In genomic region chr11:93564895-93565294, GRCh38 we compare ENCODE assay signal across 19 cellular contexts. TPM values are rescaled to one million over a fixed set of nuclear protein-coding genes. Genes with fewer than 3 reads are reported as not detected.
DNase-seq lines count a peak whose midpoint lies in the region; ATAC-seq, FAIRE-seq and TF ChIP-seq lines count a peak whose summit lies in the region.
"Had no signal": no experiment of that assay in that cellular context is flagged by ENCODE, and none has a peak within 500 bp of the region (broad histone marks: within the 10 kb centered on the region; RNA-seq: fewer than 3 reads in every experiment).

No MANE protein-coding gene starts in this region.

- H3K27ac ChIP-seq in HepG2 (ENCODE audit: extremely low read length, insufficient read depth, low read length) (no peak overlapping the region), right lobe of liver (no peak overlapping the region), adrenal gland (no peak overlapping the region)

- WGBS in HepG2 (ENCODE audit: low lambda C conversion rate), result 2% methylated on average over 3 of the region's 3 CpGs
- WGBS in right lobe of liver (ENCODE audit: insufficient coverage, low coverage, low lambda C conversion rate, missing lambda C conversion rate), result 39% methylated on average over 3 of the region's 3 CpGs
- 22 to 45% (median 34%) methylated on average over 3 of the region's 3 CpGs for WGBS in adrenal gland, 4 donors

- FAIRE-seq in HepG2 (lab: Jason Lieb, UNC), result no peak
- FAIRE-seq: A204.1, D721Med, G401.6, GM12892, H1, HTR-8/SVneo had no signal

- H3K79me2 ChIP-seq in HepG2 (ENCODE audit: insufficient read depth, low read length), result no peaks in the 10 kb centered on the region

- intact Hi-C loops in HepG2 (cut with micrococcal nuclease; ENCODE audit: unreplicated experiment), result no loop called here
- intact Hi-C loops in right lobe of liver (cut with DNase I), result no loop called here
- intact Hi-C loops in adrenal gland (cut with DNase I), result no loop called here

- H3K4me2 ChIP-seq in HepG2 (ENCODE audit: low read depth, low read length), result no peak overlapping the region

- CTCF ChIA-PET in HepG2 (lab: Yijun Ruan, JAX; ENCODE audit: low intra/inter-chr PET ratio, low total read pairs) (no interaction called here), GM10248 (lab: Yijun Ruan, JAX) (interaction anchor here (1.2 to 1.4 kb wide), 2 partner anchors 10 to 16 kb away, joined by 3 to 4 read pairs; no protein-coding TSS in a partner anchor)

- DNase-seq in HepG2 (ENCODE audit: low spot score), result no peak
- DNase-seq in right lobe of liver, result no peak
- peak; percentile 43 for DNase-seq in NCI-H69 (lab: John Stamatoyannopoulos, UW)
- DNase-seq in adrenal gland, result peak; percentile 23 to 60 (median 32)
- DNase-seq in ACHN, result no peak
- no peak for DNase-seq in GM10248 (ENCODE audit: extremely low spot score)
- DNase-seq: CD8-positive, alpha-beta T cell; COR-L47; DMS153; DMS79 treated with DMSO at 0.1 percent for 48 hours; EL had no signal

- TF ChIP-seq CTCF in HepG2 (CRISPR knock-in tag; IDR thresholded peaks at IDR 0.05), result no peak
- TF ChIP-seq CTCF in right lobe of liver (IDR thresholded peaks at IDR 0.05), result no peak
- TF ChIP-seq CTCF in adrenal gland (IDR thresholded peaks at IDR 0.05), result no peak
- no peak for TF ChIP-seq CTCF in GM10248 (IDR thresholded peaks at IDR 0.05; ENCODE audit: control extremely low read depth, extremely low read depth, low read depth, missing control alignments)

- H3K4me3 ChIP-seq in HepG2 (replicated peaks in 1 of 3; ENCODE audit: insufficient read depth in 1 of 3, low read depth in 2 of 3, low read length in 3 of 3), result no peak overlapping the region
- H3K4me3 ChIP-seq in right lobe of liver, result no peak overlapping the region
- no peak overlapping the region for H3K4me3 ChIP-seq in adrenal gland

- no TSS peak for BruUV-seq in HepG2 (replicated peaks; lab: Mats Ljungman, UMichigan)

- no peak for TF ChIP-seq RAD21 in HepG2 (CRISPR knock-in tag; IDR thresholded peaks at IDR 0.05)

- no peak for ATAC-seq in HepG2
- no peak for ATAC-seq in right lobe of liver
- ATAC-seq in HG03571 (IDR thresholded peaks at IDR 0.05; ENCODE audit: unreplicated experiment), result no peak
- ATAC-seq: CD8-positive, alpha-beta T cell; HCT116 had no signal

- POLR2A ChIA-PET in HepG2 (lab: Yijun Ruan, JAX), result no interaction called here
- POLR2A ChIA-PET in GM10248 (lab: Yijun Ruan, JAX), result no interaction called here

- in situ Hi-C loops in HepG2 (cut with HindIII; ENCODE audit: extremely low pct_ligation_motif_present, low pct_unique_long_range_greater_than_20kb) (no loop called here), ACHN (cut with HindIII; ENCODE audit: low pct_ligation_motif_present, low pct_unique_long_range_greater_than_20kb, low sequenced_read_pairs) (no loop called here)

- no peak for TF ChIP-seq POLR2A in HepG2 (IDR thresholded peaks at IDR 0.05; ENCODE audit: insufficient read depth in 1 of 2, low read depth in 2 of 2, low read length in 2 of 2)
- TF ChIP-seq POLR2A in right lobe of liver (IDR thresholded peaks at IDR 0.05), result no peak
- TF ChIP-seq POLR2A in adrenal gland (IDR thresholded peaks at IDR 0.05), result no peak

- no peaks in the 10 kb centered on the region for H4K20me1 ChIP-seq in HepG2 (ENCODE audit: insufficient read depth, low read length)

- H3K27me3 ChIP-seq in HepG2 (ENCODE audit: control insufficient read depth in 1 of 2, insufficient read depth in 2 of 2, low read length in 2 of 2) (peaks cover 0 to 1% of the 10 kb centered on the region in 2 experiments; a peak in 1 of 5 replicates), right lobe of liver (no peaks in the 10 kb centered on the region), adrenal gland (no peaks in the 10 kb centered on the region)

- H3K9me3 ChIP-seq in HepG2 (ENCODE audit: low read length) (no peaks in the 10 kb centered on the region), right lobe of liver (no peaks in the 10 kb centered on the region), adrenal gland (replicated peaks in 1 of 3) (no peaks in the 10 kb centered on the region)

- H3K4me1 ChIP-seq in HepG2 (ENCODE audit: insufficient read depth, low read length), result peaks cover 29% of the 10 kb centered on the region
- H3K4me1 ChIP-seq in right lobe of liver, result peaks cover 0 to 30% (median 15%) of the 10 kb centered on the region in 4 donors
- H3K4me1 ChIP-seq in adrenal gland (replicated peaks in 1 of 2), result peaks cover 12 to 19% of the 10 kb centered on the region in 2 donors

- no peak overlapping the region for H3K9ac ChIP-seq in HepG2 (ENCODE audit: insufficient read depth, low read depth, low read length)

- H3K36me3 ChIP-seq in HepG2 (replicated peaks in 1 of 2; ENCODE audit: control insufficient read depth in 1 of 2, insufficient read depth in 2 of 2, low read length in 2 of 2) (no peaks in the 10 kb centered on the region), right lobe of liver (no peaks in the 10 kb centered on the region), adrenal gland (replicated peaks in 1 of 2) (no peaks in the 10 kb centered on the region)

- no peak overlapping the region for H2AFZ ChIP-seq in HepG2 (ENCODE audit: low read length)

- TF ChIP-seq EP300 in HepG2 (IDR thresholded peaks at IDR 0.05; ENCODE audit: low read depth in 2 of 2, low read length in 2 of 2) (no peak), HepG2 (CRISPR knock-in tag; IDR thresholded peaks at IDR 0.05; ENCODE audit: borderline replicate concordance) (no peak)

TF ChIP-seq in HepG2, 621 proteins besides CTCF, POLR2A, EP300 and RAD21:
- TF ChIP-seq HNF4G (IDR thresholded peaks at IDR 0.05; ENCODE audit: borderline replicate concordance, low read depth, low read length) (peak; percentile 17; the same call in 1 of the 2 replicates), HNF4G (CRISPR knock-in tag; IDR thresholded peaks at IDR 0.05; ENCODE audit: borderline replicate concordance, low read depth) (no peak), ATM (IDR thresholded peaks at IDR 0.05; ENCODE audit: borderline replicate concordance) (no peak)
TF ChIP-seq in HepG2: peak in this region for 1.

RNA-seq across cellular contexts. Expression of gene SMCO4, which starts 21.7 kb away (rescaled TPM):
- total RNA-seq in HepG2 (2016; rRNA removed; fragmentation: Illumina TruSeq; extraction: Trizol), result 26.8 and 28.5 TPM in 2 replicates
- total RNA-seq in HepG2 (2016; cell fraction: cytosol; rRNA removed; fragmentation: Illumina TruSeq; extraction: Trizol; ENCODE audit: low read depth), result 32.8 and 44.9 TPM in 2 replicates
- 24.0 and 27.8 TPM in 2 replicates for total RNA-seq in HepG2 (2016; cell fraction: insoluble cytoplasmic fraction; rRNA removed; fragmentation: Illumina TruSeq; extraction: Trizol)
- 39.9 and 58.1 TPM in 2 replicates for total RNA-seq in HepG2 (2016; cell fraction: membrane; rRNA removed; fragmentation: Illumina TruSeq; extraction: Trizol)
- total RNA-seq in HepG2 (2016; cell fraction: nucleus; rRNA removed; fragmentation: Illumina TruSeq; extraction: Trizol), result 9.4 and 14.7 TPM in 2 replicates
- polyA plus RNA-seq in HepG2 (2011; rRNA removed), result 10.6 and 11.7 TPM in 2 replicates
- polyA plus RNA-seq in HepG2 (2011; cell fraction: cytosol; rRNA removed), result 8.0 and 8.3 TPM in 2 replicates
- polyA plus RNA-seq in HepG2 (2011; cell fraction: nucleus; rRNA removed), result 7.7 and 10.0 TPM in 2 replicates
- 19.1 and 21.9 TPM in 2 replicates for polyA plus RNA-seq in HepG2 (2012)
- 45.6 and 73.6 TPM in 2 replicates for polyA plus RNA-seq in HepG2 (2016; cell fraction: cytosol; fragmentation: Illumina TruSeq; extraction: Trizol; ENCODE audit: low read depth)
- 34.5 and 47.2 TPM in 2 replicates for polyA plus RNA-seq in HepG2 (2016; cell fraction: insoluble cytoplasmic fraction; fragmentation: Illumina TruSeq; extraction: Trizol; ENCODE audit: low read depth)
- 48.5 and 75.7 TPM in 2 replicates for polyA plus RNA-seq in HepG2 (2016; cell fraction: membrane; fragmentation: Illumina TruSeq; extraction: Trizol; ENCODE audit: low read depth)
- polyA plus RNA-seq in HepG2 (2016; cell fraction: nucleus; fragmentation: Illumina TruSeq; extraction: Trizol; ENCODE audit: insufficient read depth, low read depth), result 26.9 and 36.1 TPM in 2 replicates
- 1.9 and 16.7 TPM in 2 replicates for polyA minus RNA-seq in HepG2 (2011; rRNA and poly(A)+ RNA removed; ENCODE audit: low replicate concordance)
- polyA minus RNA-seq in HepG2 (2011; cell fraction: cytosol; rRNA and poly(A)+ RNA removed), result 3.5 TPM in 1 of 2 replicates, not detected in the other
- polyA minus RNA-seq in HepG2 (2011; cell fraction: nucleus; rRNA and poly(A)+ RNA removed), result 2.2 and 6.6 TPM in 2 replicates
- total RNA-seq in right lobe of liver, result 100 to 1,000 TPM in 1 of 6 experiments, 10 to 100 TPM in 5; 43.5 to 106 (median 51.8) TPM
- 100 to 1,000 TPM in 2 of 8 donors, 10 to 100 TPM in 6; 23.2 to 108 (median 79.0) TPM for total RNA-seq in adrenal gland
- polyA plus RNA-seq in adrenal gland, result 10 to 100 TPM; 31.6 to 81.7 (median 40.9) TPM

Comparison
In these comparisons a context has a peak if more than half of its experiments do, and no peak if none do; other contexts are left out.
1. DNase-seq: peak in NCI-H69 (single experiment) and adrenal gland (7 of 7); none in HepG2 (single experiment), right lobe of liver (0 of 3), ACHN (single experiment) and GM10248 (single experiment).